23 cellular contexts compared by ENCODE assay signal in genomic region chr13:110687736-110688135, GRCh38. TPM values are rescaled to one million over a fixed set of nuclear protein-coding genes. Genes with fewer than 3 reads are reported as not detected.
DNase-seq lines count a peak whose midpoint lies in the region; ATAC-seq and TF ChIP-seq lines count a peak whose summit lies in the region.
"Had no signal": no experiment of that assay in that cellular context is flagged by ENCODE, and none has a peak within 500 bp of the region (broad histone marks: within the 10 kb centered on the region; RNA-seq: fewer than 3 reads in every experiment).

No MANE protein-coding gene starts in this region.

- no peaks in the 10 kb centered on the region for H3K36me3 ChIP-seq in neural progenitor cell
- H3K36me3 ChIP-seq in spleen = peaks cover 0 to 96% (median 55%) of the 10 kb centered on the region in 6 donors

- H3K9me3 Mint-ChIP-seq in neural progenitor cell = no peaks in the 10 kb centered on the region
- H3K9me3 Mint-ChIP-seq in natural killer cell treated with Interleukin-12 subunit alpha and Interleukin-12 subunit beta and Interleukin-15 and Interleukin-18, amount 100 ng/mL, for 72 hours = no peaks in the 10 kb centered on the region
- H3K9me3 Mint-ChIP-seq: CD4-positive, alpha-beta T cell; CD8-positive, alpha-beta memory T cell; HFFc6 had no signal

- no peak for TF ChIP-seq POLR2A in spleen (IDR thresholded peaks at IDR 0.05)

- TF ChIP-seq CTCF in neural progenitor cell (IDR thresholded peaks at IDR 0.05) (no peak), spleen (IDR thresholded peaks at IDR 0.05 in 8 of 11, conservative IDR thresholded peaks at IDR 0.05 in 3 of 11) (no peak)

- H3K4me2 ChIP-seq in neural progenitor cell = no peak overlapping the region
- H3K4me2 ChIP-seq: A549; BLaER1 treated with 17β-estradiol and CSF1 and Interleukin-3, amounts not matched to agents 10 nM and 100 nM had no signal

- H3K79me2 ChIP-seq in neural progenitor cell (ENCODE audit: low read depth) = no peaks in the 10 kb centered on the region

- no peaks in the 10 kb centered on the region for H3F3A ChIP-seq in neural progenitor cell (ENCODE audit: low read depth)

- no peak overlapping the region for H3K9ac ChIP-seq in neural progenitor cell
- H3K9ac ChIP-seq: BLaER1 treated with 17β-estradiol and CSF1 and Interleukin-3, amounts not matched to agents 10 nM and 100 nM had no signal

- ATAC-seq in HG02642 (IDR thresholded peaks at IDR 0.05; ENCODE audit: poor library complexity, unreplicated experiment) = no peak
- no peak for ATAC-seq in natural killer cell treated with Interleukin-12 subunit alpha and Interleukin-12 subunit beta and Interleukin-15 and Interleukin-18, amount 100 ng/mL, for 72 hours
- ATAC-seq: A549 had no signal

- H2AFZ ChIP-seq in neural progenitor cell (replicated peaks) = no peak overlapping the region

- H3K4me3 ChIP-seq in neural progenitor cell = no peak overlapping the region
- no peak overlapping the region for H3K4me3 ChIP-seq in spleen
- H3K4me3 ChIP-seq: A549; BLaER1 treated with 17β-estradiol and CSF1 and Interleukin-3, amounts not matched to agents 10 nM and 100 nM; HAP-1 had no signal

- H3K4me1 Mint-ChIP-seq in neural progenitor cell = no peaks in the 10 kb centered on the region
- no peaks in the 10 kb centered on the region for H3K4me1 Mint-ChIP-seq in natural killer cell treated with Interleukin-12 subunit alpha and Interleukin-12 subunit beta and Interleukin-15 and Interleukin-18, amount 100 ng/mL, for 72 hours (ENCODE audit: low read depth in 2 of 2)

- no peaks in the 10 kb centered on the region for H3K4me1 ChIP-seq in neural progenitor cell
- peaks cover 0 to 7% (median 0%) of the 10 kb centered on the region in 6 donors for H3K4me1 ChIP-seq in spleen
- H3K4me1 ChIP-seq: A549; BE2C; BLaER1 treated with 17β-estradiol and CSF1 and Interleukin-3, amounts not matched to agents 10 nM and 100 nM; HAP-1 had no signal

- WGBS in spleen, 5 donors = 91 to 96% (median 94%) methylated on average over 13 to 16 of the region's 16 CpGs

- peaks cover 12% of the 10 kb centered on the region for H3K36me3 Mint-ChIP-seq in neural progenitor cell
- H3K36me3 Mint-ChIP-seq in natural killer cell treated with Interleukin-12 subunit alpha and Interleukin-12 subunit beta and Interleukin-15 and Interleukin-18, amount 100 ng/mL, for 72 hours = peaks cover 5% of the 10 kb centered on the region

- H3K27ac ChIP-seq in neural progenitor cell = no peak overlapping the region
- no peak overlapping the region for H3K27ac ChIP-seq in spleen
- H3K27ac ChIP-seq: A549; BLaER1 treated with 17β-estradiol and CSF1 and Interleukin-3, amounts not matched to agents 10 nM and 100 nM had no signal

- no peaks in the 10 kb centered on the region for H3K27me3 ChIP-seq in neural progenitor cell
- H3K27me3 ChIP-seq in spleen (replicated peaks in 1 of 7) = no peaks in the 10 kb centered on the region
- H3K27me3 ChIP-seq: BE2C; BLaER1 treated with 17β-estradiol and CSF1 and Interleukin-3, amounts not matched to agents 10 nM and 100 nM had no signal

- peak; percentile 28 for DNase-seq in activated CD8-positive, alpha-beta memory T cell treated with anti-CD3 and anti-CD28 coated beads for 24 hours
- no peak for DNase-seq in activated CD8-positive, alpha-beta memory T cell treated with anti-CD3 and anti-CD28 coated beads, Interleukin-2, amount 50 U/mL, for 4 hours
- peak; percentile 36 for DNase-seq in activated CD8-positive, alpha-beta memory T cell treated with anti-CD3 and anti-CD28 coated beads, Interleukin-2, amount 50 U/mL, for 48 hours
- DNase-seq in neural progenitor cell (ENCODE audit: low spot score) (no peak), spleen (peak; percentile 21), ureter (ENCODE audit: low spot score) (no peak)
- no peak for DNase-seq in natural killer cell treated with Interleukin-12 subunit alpha and Interleukin-12 subunit beta and Interleukin-15 and Interleukin-18, amount 100 ng/mL, for 72 hours (ENCODE audit: low spot score)
- DNase-seq: 8988T; ACHN; AML-193; BE2C; CD4-positive, alpha-beta T cell; CD8-positive, alpha-beta memory T cell; DMS 273 treated with DMSO at 0.1 percent for 48 hours; DMS79 treated with DMSO at 0.1 percent for 48 hours; GF-D8; GOT3; HFFc6 had no signal

- H3K9me3 ChIP-seq in neural progenitor cell (ENCODE audit: low read depth) = no peaks in the 10 kb centered on the region
- H3K9me3 ChIP-seq in spleen = no peaks in the 10 kb centered on the region
- H3K9me3 ChIP-seq: A549; BE2C; BLaER1 treated with 17β-estradiol and CSF1 and Interleukin-3, amounts not matched to agents 10 nM and 100 nM; HAP-1 had no signal

- peaks cover 3% of the 10 kb centered on the region for H4K20me1 ChIP-seq in neural progenitor cell (ENCODE audit: low read depth)

- no peak overlapping the region for H3K4me3 Mint-ChIP-seq in neural progenitor cell
- no peak overlapping the region for H3K4me3 Mint-ChIP-seq in natural killer cell treated with Interleukin-12 subunit alpha and Interleukin-12 subunit beta and Interleukin-15 and Interleukin-18, amount 100 ng/mL, for 72 hours
- H3K4me3 Mint-ChIP-seq: CD14-positive monocyte; CD4-positive, alpha-beta T cell; CD8-positive, alpha-beta memory T cell; HFFc6 had no signal

- intact Hi-C loops in spleen (cut with DNase I; ENCODE audit: low total_unique reads) = no loop called here

- H3K27ac Mint-ChIP-seq in neural progenitor cell = peak overlapping the region; percentile 72
- H3K27ac Mint-ChIP-seq in natural killer cell treated with Interleukin-12 subunit alpha and Interleukin-12 subunit beta and Interleukin-15 and Interleukin-18, amount 100 ng/mL, for 72 hours = no peak overlapping the region
- H3K27ac Mint-ChIP-seq: CD4-positive, alpha-beta T cell; CD8-positive, alpha-beta memory T cell had no signal

- no peaks in the 10 kb centered on the region for H3K27me3 Mint-ChIP-seq in neural progenitor cell (ENCODE audit: insufficient read depth, low read depth)
- H3K27me3 Mint-ChIP-seq in natural killer cell treated with Interleukin-12 subunit alpha and Interleukin-12 subunit beta and Interleukin-15 and Interleukin-18, amount 100 ng/mL, for 72 hours = no peaks in the 10 kb centered on the region
- H3K27me3 Mint-ChIP-seq: CD4-positive, alpha-beta T cell; CD8-positive, alpha-beta memory T cell had no signal

RNA-seq across cellular contexts. Expression of gene CARS2, which starts 18.2 kb away (rescaled TPM):
- total RNA-seq in neural progenitor cell (ENCODE audit: low replicate concordance) = 50.0 and 61.4 TPM in 2 replicates
- 100 to 1,000 TPM in 1 of 7 donors, 10 to 100 TPM in 6; 63.9 to 113 (median 77.9) TPM for total RNA-seq in spleen
- 100 to 1,000 TPM in 2 of 3 donors, 10 to 100 TPM in 1; 69.5 to 109 (median 105) TPM for polyA plus RNA-seq in spleen
- total RNA-seq in ureter = 86.7 TPM
- 100 to 1,000 TPM in 1 of 2 donors, 10 to 100 TPM in 1; 58.1 to 112 TPM for total RNA-seq in natural killer cell treated with Interleukin-12 subunit alpha and Interleukin-12 subunit beta and Interleukin-15 and Interleukin-18, amount 100 ng/mL, for 72 hours

RNA-seq across cellular contexts. Expression of gene ING1, which starts 25.8 kb away (rescaled TPM):
- total RNA-seq in neural progenitor cell (ENCODE audit: low replicate concordance) (14.7 and 24.3 TPM in 2 replicates), spleen (10 to 100 TPM; 15.1 to 32.4 (median 22.9) TPM), ureter (8.8 TPM)
- 10 to 100 TPM; 10.5 to 16.0 (median 12.0) TPM for polyA plus RNA-seq in spleen
- total RNA-seq in natural killer cell treated with Interleukin-12 subunit alpha and Interleukin-12 subunit beta and Interleukin-15 and Interleukin-18, amount 100 ng/mL, for 72 hours = 10 to 100 TPM; 11.1 to 15.7 TPM

Comparison
In these comparisons a context has a peak if more than half of its experiments do, and no peak if none do; other contexts are left out.
1. DNase-seq: peak in activated CD8-positive, alpha-beta memory T cell treated with anti-CD3 and anti-CD28 coated beads for 24 hours (single experiment), activated CD8-positive, alpha-beta memory T cell treated with anti-CD3 and anti-CD28 coated beads, Interleukin-2, amount 50 U/mL, for 48 hours (single experiment) and spleen (single experiment); none in activated CD8-positive, alpha-beta memory T cell treated with anti-CD3 and anti-CD28 coated beads, Interleukin-2, amount 50 U/mL, for 4 hours (single experiment), neural progenitor cell (single experiment), ureter (single experiment) and natural killer cell treated with Interleukin-12 subunit alpha and Interleukin-12 subunit beta and Interleukin-15 and Interleukin-18, amount 100 ng/mL, for 72 hours (single experiment).